Comparison of ENCODE assay signal across 8 cellular contexts in genomic region chr2:101113441-101114267, GRCh38.
DNase-seq lines count a peak whose midpoint lies in the region; ATAC-seq and TF ChIP-seq lines count a peak whose summit lies in the region.

No MANE protein-coding gene starts in this region.

- H3K4me3 Mint-ChIP-seq in nephron = peak overlapping the region; percentile 6 to 31 (median 15)
- H3K4me3 Mint-ChIP-seq in T-helper 2 cell treated with Interferon-gamma antibody and Interleukin-4, amounts not matched to agents 5 μg/mL and 100 μg/mL, for 36 hours = no peak overlapping the region
- H3K4me3 Mint-ChIP-seq in activated T-cell treated with anti-CD3 and anti-CD28 coated beads, Interleukin-2, amount 50 U/mL, for 24 hours = no peak overlapping the region

- no peaks in the 10 kb centered on the region for H3K36me3 Mint-ChIP-seq in nephron (ENCODE audit: low read depth)
- H3K36me3 Mint-ChIP-seq in T-helper 2 cell treated with Interferon-gamma antibody and Interleukin-4, amounts not matched to agents 5 μg/mL and 100 μg/mL, for 36 hours (ENCODE audit: low read depth) = no peaks in the 10 kb centered on the region
- no peaks in the 10 kb centered on the region for H3K36me3 Mint-ChIP-seq in activated T-cell treated with anti-CD3 and anti-CD28 coated beads, Interleukin-2, amount 50 U/mL, for 24 hours (ENCODE audit: low read depth)

- H3K27me3 Mint-ChIP-seq in nephron (ENCODE audit: low read depth) = no peaks in the 10 kb centered on the region
- peaks cover 3% of the 10 kb centered on the region for H3K27me3 Mint-ChIP-seq in T-helper 2 cell treated with Interferon-gamma antibody and Interleukin-4, amounts not matched to agents 5 μg/mL and 100 μg/mL, for 36 hours (ENCODE audit: low read depth)
- no peaks in the 10 kb centered on the region for H3K27me3 Mint-ChIP-seq in activated T-cell treated with anti-CD3 and anti-CD28 coated beads, Interleukin-2, amount 50 U/mL, for 24 hours

- DNase-seq in EL = peak; percentile 38
- DNase-seq in NCI-H2081 (lab: John Stamatoyannopoulos, UW) = peak; percentile 65 to 83
- peak; percentile 55 for DNase-seq in brain pericyte (ENCODE audit: low read depth, low spot score)
- DNase-seq in T-helper 2 cell treated with Interferon-gamma antibody and Interleukin-4, amounts not matched to agents 5 μg/mL and 100 μg/mL, for 36 hours (ENCODE audit: low spot score) = no peak
- DNase-seq in D341Med (ENCODE audit: low spot score) = no peak
- DNase-seq in activated T-cell treated with anti-CD3 and anti-CD28 coated beads, Interleukin-2, amount 50 U/mL, for 24 hours = no peak

- TF ChIP-seq CTCF in nephron (IDR thresholded peaks at IDR 0.05; ENCODE audit: unreplicated experiment in 3 of 3) = no peak

- H3K27ac Mint-ChIP-seq in nephron = peak overlapping the region; percentile 74 to 93 (median 78)
- no peak overlapping the region for H3K27ac Mint-ChIP-seq in T-helper 2 cell treated with Interferon-gamma antibody and Interleukin-4, amounts not matched to agents 5 μg/mL and 100 μg/mL, for 36 hours
- no peak overlapping the region for H3K27ac Mint-ChIP-seq in activated T-cell treated with anti-CD3 and anti-CD28 coated beads, Interleukin-2, amount 50 U/mL, for 24 hours

- no peak for ATAC-seq in GM19452 (IDR thresholded peaks at IDR 0.05; ENCODE audit: unreplicated experiment)

- peaks cover 68% of the 10 kb centered on the region for H3K4me1 Mint-ChIP-seq in nephron
- no peaks in the 10 kb centered on the region for H3K4me1 Mint-ChIP-seq in T-helper 2 cell treated with Interferon-gamma antibody and Interleukin-4, amounts not matched to agents 5 μg/mL and 100 μg/mL, for 36 hours (ENCODE audit: low read depth)
- peaks cover 8% of the 10 kb centered on the region for H3K4me1 Mint-ChIP-seq in activated T-cell treated with anti-CD3 and anti-CD28 coated beads, Interleukin-2, amount 50 U/mL, for 24 hours (ENCODE audit: low read depth)

- no peaks in the 10 kb centered on the region for H3K9me3 Mint-ChIP-seq in nephron
- H3K9me3 Mint-ChIP-seq in T-helper 2 cell treated with Interferon-gamma antibody and Interleukin-4, amounts not matched to agents 5 μg/mL and 100 μg/mL, for 36 hours = no peaks in the 10 kb centered on the region
- H3K9me3 Mint-ChIP-seq in activated T-cell treated with anti-CD3 and anti-CD28 coated beads, Interleukin-2, amount 50 U/mL, for 24 hours = no peaks in the 10 kb centered on the region

Comparison
In these comparisons a context has a peak if more than half of its experiments do, and no peak if none do; other contexts are left out.
1. DNase-seq: peak in EL (single experiment), NCI-H2081 (2 of 2) and brain pericyte (single experiment); none in T-helper 2 cell treated with Interferon-gamma antibody and Interleukin-4, amounts not matched to agents 5 μg/mL and 100 μg/mL, for 36 hours (single experiment), D341Med (single experiment) and activated T-cell treated with anti-CD3 and anti-CD28 coated beads, Interleukin-2, amount 50 U/mL, for 24 hours (single experiment).
2. H3K27ac Mint-ChIP-seq: peak in nephron (3 of 3); none in T-helper 2 cell treated with Interferon-gamma antibody and Interleukin-4, amounts not matched to agents 5 μg/mL and 100 μg/mL, for 36 hours (single experiment) and activated T-cell treated with anti-CD3 and anti-CD28 coated beads, Interleukin-2, amount 50 U/mL, for 24 hours (single experiment).
3. H3K4me3 Mint-ChIP-seq: peak in nephron (3 of 3); none in T-helper 2 cell treated with Interferon-gamma antibody and Interleukin-4, amounts not matched to agents 5 μg/mL and 100 μg/mL, for 36 hours (single experiment) and activated T-cell treated with anti-CD3 and anti-CD28 coated beads, Interleukin-2, amount 50 U/mL, for 24 hours (single experiment).